20 cellular contexts compared by ENCODE assay signal in the genomic region with DNA sequence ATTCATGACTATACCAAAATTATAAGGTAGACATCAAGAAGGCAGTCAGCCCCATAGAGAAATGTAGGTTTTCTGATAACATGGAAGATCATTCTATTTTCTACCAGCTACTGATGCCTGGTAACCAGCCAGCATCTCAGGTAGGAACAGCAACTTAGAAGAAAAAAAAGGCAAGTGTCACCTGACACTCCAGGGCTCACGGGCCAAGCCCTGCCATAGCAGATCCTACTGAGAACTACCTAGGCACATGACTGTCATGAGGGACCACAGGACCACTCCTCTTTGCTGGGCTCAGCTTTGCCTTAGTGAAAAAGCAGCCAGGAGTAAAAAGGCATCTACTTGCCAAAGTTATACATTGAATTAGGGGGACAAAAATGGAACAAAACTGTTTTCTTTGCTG. TPM values are rescaled to one million over a fixed set of nuclear protein-coding genes. Genes with fewer than 3 reads are reported as not detected.
DNase-seq lines count a peak whose midpoint lies in the region; ATAC-seq and TF ChIP-seq lines count a peak whose summit lies in the region.
"Had no signal": no experiment of that assay in that cellular context is flagged by ENCODE, and none has a peak within 500 bp of the region (broad histone marks: within the 10 kb centered on the region; RNA-seq: fewer than 3 reads in every experiment).

No MANE protein-coding gene starts in this region.

- TF ChIP-seq CTCF in WTC11 (IDR thresholded peaks at IDR 0.05) = no peak
- TF ChIP-seq CTCF in tibial artery (IDR thresholded peaks at IDR 0.05) = no peak
- TF ChIP-seq CTCF in OCI-LY7 (conservative IDR thresholded peaks at IDR 0.05; ENCODE audit: low read length) = no peak

- H3K27ac Mint-ChIP-seq in WTC11 = peak overlapping the region; percentile 73; the same call in 1 of the 2 replicates
- no peak overlapping the region for H3K27ac Mint-ChIP-seq in activated T-helper 17 cell treated with anti-CD3 and anti-CD28 coated beads, Interleukin-2, amount 50 U/mL, for 72 hours
- H3K27ac Mint-ChIP-seq: effector memory CD8-positive, alpha-beta T cell; stimulated activated naive CD8-positive, alpha-beta T cell treated with anti-CD3 and anti-CD28 coated beads, Interleukin-15, amount 100 ng/mL, for 72 hours had no signal

- H3K36me3 Mint-ChIP-seq in WTC11 = peaks cover 39% of the 10 kb centered on the region
- H3K36me3 Mint-ChIP-seq in activated T-helper 17 cell treated with anti-CD3 and anti-CD28 coated beads, Interleukin-2, amount 50 U/mL, for 72 hours (ENCODE audit: low read depth) = peaks cover 47% of the 10 kb centered on the region
- H3K36me3 Mint-ChIP-seq: CD4-positive, alpha-beta memory T cell had no signal

- H3K79me1 ChIP-seq in mesenchymal stem cell (replicated peaks; ENCODE audit: low read length, poor library complexity, severe bottlenecking) = no peaks in the 10 kb centered on the region

- no peak overlapping the region for H4K91ac ChIP-seq in mesenchymal stem cell (ENCODE audit: low read length)

- H3K27me3 Mint-ChIP-seq in WTC11 (ENCODE audit: low read depth) = no peaks in the 10 kb centered on the region
- no peaks in the 10 kb centered on the region for H3K27me3 Mint-ChIP-seq in activated T-helper 17 cell treated with anti-CD3 and anti-CD28 coated beads, Interleukin-2, amount 50 U/mL, for 72 hours
- H3K27me3 Mint-ChIP-seq: activated naive CD8-positive, alpha-beta T cell; CD4-positive, alpha-beta memory T cell; effector memory CD8-positive, alpha-beta T cell; stimulated activated naive CD8-positive, alpha-beta T cell treated with anti-CD3 and anti-CD28 coated beads, Interleukin-15, amount 100 ng/mL, for 72 hours had no signal

- H3K4me1 Mint-ChIP-seq in WTC11 = peaks cover 49% of the 10 kb centered on the region
- H3K4me1 Mint-ChIP-seq in activated T-helper 17 cell treated with anti-CD3 and anti-CD28 coated beads, Interleukin-2, amount 50 U/mL, for 72 hours = peaks cover 41% of the 10 kb centered on the region

- H3K9ac ChIP-seq in mesenchymal stem cell (ENCODE audit: low read length) = peak overlapping the region; percentile 89

- H3K4me3 Mint-ChIP-seq in WTC11 = no peak overlapping the region
- H3K4me3 Mint-ChIP-seq in activated T-helper 17 cell treated with anti-CD3 and anti-CD28 coated beads, Interleukin-2, amount 50 U/mL, for 72 hours = no peak overlapping the region
- H3K4me3 Mint-ChIP-seq: activated naive CD8-positive, alpha-beta T cell; CD4-positive, alpha-beta memory T cell; effector memory CD8-positive, alpha-beta T cell; stimulated activated naive CD8-positive, alpha-beta T cell treated with anti-CD3 and anti-CD28 coated beads, Interleukin-15, amount 100 ng/mL, for 72 hours had no signal

- H3K4me2 ChIP-seq in mesenchymal stem cell (ENCODE audit: low read length, poor library complexity, severe bottlenecking) = no peak overlapping the region
- H3K4me2 ChIP-seq in OCI-LY7 (ENCODE audit: low read length) = no peak overlapping the region

- peak; percentile 35; the same call in 1 of the 2 replicates for ATAC-seq in WTC11
- ATAC-seq in activated T-helper 17 cell treated with anti-CD3 and anti-CD28 coated beads, Interleukin-2, amount 50 U/mL, for 72 hours (replicated peaks) = no peak
- ATAC-seq: effector memory CD8-positive, alpha-beta T cell; stimulated activated naive CD8-positive, alpha-beta T cell treated with anti-CD3 and anti-CD28 coated beads, Interleukin-15, amount 100 ng/mL, for 72 hours had no signal

- no peak overlapping the region for H3K4me3 ChIP-seq in mesenchymal stem cell (ENCODE audit: insufficient read depth in 1 of 2, low read depth in 1 of 2, low read length in 2 of 2)
- H3K4me3 ChIP-seq in tibial artery = no peak overlapping the region
- H3K4me3 ChIP-seq in OCI-LY7 (ENCODE audit: low read depth, low read length, poor library complexity, severe bottlenecking) = no peak overlapping the region

- CTCF ChIA-PET in WTC11 (lab: Charles Lee) = interaction anchor here (1.2 kb wide), 1 partner anchor 414 kb away, joined by 3 read pairs; no protein-coding TSS in a partner anchor
- CTCF ChIA-PET in OCI-LY7 (lab: Charles Lee; ENCODE audit: unreplicated experiment) = no interaction called here

- H2BK120ac ChIP-seq in mesenchymal stem cell (ENCODE audit: low read depth, low read length) = no peak overlapping the region

- H3K27ac ChIP-seq in mesenchymal stem cell (ENCODE audit: low read length, poor library complexity, severe bottlenecking) (no peak overlapping the region), tibial artery (peak overlapping the region; percentile 59 to 94), OCI-LY7 (ENCODE audit: low read depth, low read length, poor library complexity, severe bottlenecking) (no peak overlapping the region)

- H3K18ac ChIP-seq in mesenchymal stem cell (ENCODE audit: low read depth in 1 of 2, low read length in 2 of 2) = no peak overlapping the region

- H3K79me2 ChIP-seq in OCI-LY7 (ENCODE audit: insufficient read depth, low read depth, low read length) = peaks cover 3% of the 10 kb centered on the region; the same call in 1 of the 2 replicates

- no peak overlapping the region for H3K14ac ChIP-seq in mesenchymal stem cell (ENCODE audit: low read length in 2 of 2)

- no peak overlapping the region for H2BK15ac ChIP-seq in mesenchymal stem cell (ENCODE audit: low read depth, poor library complexity, severe bottlenecking)

- no peak overlapping the region for H3K23ac ChIP-seq in mesenchymal stem cell (ENCODE audit: low read length in 2 of 2)

- H2BK12ac ChIP-seq in mesenchymal stem cell (ENCODE audit: low read length in 2 of 2) = no peak overlapping the region

- WGBS in mesenchymal stem cell = 100% methylated on average over 1 of the region's 1 CpG

- no peaks in the 10 kb centered on the region for H3K9me2 ChIP-seq in OCI-LY7 (ENCODE audit: insufficient read depth, low read length)

- H3K27me3 ChIP-seq in mesenchymal stem cell (ENCODE audit: control insufficient read depth in 1 of 2, insufficient read depth in 1 of 2, low read length in 2 of 2) = no peaks in the 10 kb centered on the region
- no peaks in the 10 kb centered on the region for H3K27me3 ChIP-seq in tibial artery

- H2AK5ac ChIP-seq in mesenchymal stem cell (ENCODE audit: low read length, severe bottlenecking) = peak overlapping the region; percentile 26

- H4K20me1 ChIP-seq in OCI-LY7 (ENCODE audit: insufficient read depth, low read length) = no peaks in the 10 kb centered on the region

- POLR2A ChIA-PET in WTC11 (lab: Charles Lee) (no interaction called here), OCI-LY7 (lab: Charles Lee) (interaction anchor here (1.2 to 2.6 kb wide), 2 partner anchors 11 to 13 kb away, joined by 3 to 9 read pairs; no protein-coding TSS in a partner anchor)

- no peak overlapping the region for H2BK5ac ChIP-seq in mesenchymal stem cell (ENCODE audit: low read depth, low read length, poor library complexity, severe bottlenecking)

- intact Hi-C loops in tibial artery (cut with DNase I; ENCODE audit: low total_unique reads) (no loop called here), OCI-LY7 (cut with micrococcal nuclease; ENCODE audit: unreplicated experiment) (no loop called here)

- H3K36me3 ChIP-seq in mesenchymal stem cell (ENCODE audit: control insufficient read depth in 1 of 2, insufficient read depth in 2 of 2, low read depth in 1 of 2, low read length in 2 of 2) = peaks cover 14 to 65% of the 10 kb centered on the region in 2 experiments
- peaks cover 18 to 26% (median 22%) of the 10 kb centered on the region in 3 donors for H3K36me3 ChIP-seq in tibial artery
- H3K36me3 ChIP-seq in OCI-LY7 (ENCODE audit: insufficient read depth, low read length) = peaks cover 77% of the 10 kb centered on the region

- DNase-seq in NCI-H2107 treated with DMSO at 0.1 percent for 48 hours (lab: John Stamatoyannopoulos, UW; ENCODE audit: unreplicated experiment) = peak; percentile 50
- DNase-seq in NCI-H2107 (lab: John Stamatoyannopoulos, UW) = no peak
- DNase-seq in WTC11 (ENCODE audit: low spot score) = no peak
- DNase-seq in mesenchymal stem cell = no peak
- no peak for DNase-seq in tibial artery
- DNase-seq in SK-N-DZ (ENCODE audit: low spot score) = no peak
- no peak for DNase-seq in OCI-LY7 (ENCODE audit: low spot score)
- DNase-seq: activated CD4-positive, alpha-beta T cell treated with anti-CD3 and anti-CD28 coated beads for 48 hours; activated T-cell treated with anti-CD3 and anti-CD28 coated beads for 4 hours; CD4-positive, alpha-beta memory T cell; central memory CD4-positive, alpha-beta T cell; effector memory CD8-positive, alpha-beta T cell; Karpas-422; NCI-H1930; nucleus accumbens; SHP77; stimulated activated naive CD8-positive, alpha-beta T cell treated with anti-CD3 and anti-CD28 coated beads, Interleukin-15, amount 100 ng/mL, for 72 hours; T1000 had no signal

- H3K9me3 ChIP-seq in mesenchymal stem cell (ENCODE audit: control insufficient read depth, low read length) (no peaks in the 10 kb centered on the region), tibial artery (no peaks in the 10 kb centered on the region), OCI-LY7 (ENCODE audit: low read length) (no peaks in the 10 kb centered on the region)

- H3K9me3 Mint-ChIP-seq in WTC11 = peaks cover 5% of the 10 kb centered on the region; the same call in 1 of the 2 replicates
- peaks cover 3% of the 10 kb centered on the region for H3K9me3 Mint-ChIP-seq in activated T-helper 17 cell treated with anti-CD3 and anti-CD28 coated beads, Interleukin-2, amount 50 U/mL, for 72 hours
- H3K9me3 Mint-ChIP-seq: CD4-positive, alpha-beta memory T cell; effector memory CD8-positive, alpha-beta T cell had no signal

- H4K8ac ChIP-seq in mesenchymal stem cell (ENCODE audit: low read length) = peak overlapping the region; percentile 2

- H2AFZ ChIP-seq in mesenchymal stem cell (ENCODE audit: low read depth, low read length) = no peak overlapping the region
- H2AFZ ChIP-seq in OCI-LY7 (ENCODE audit: low read length) = no peak overlapping the region

- no TSS peak for BruUV-seq in OCI-LY7 (replicated peaks; lab: Mats Ljungman, UMichigan)

- peaks cover 13% of the 10 kb centered on the region for H3K4me1 ChIP-seq in mesenchymal stem cell (ENCODE audit: control insufficient read depth, insufficient read depth, low read depth, low read length)
- H3K4me1 ChIP-seq in tibial artery = peaks cover 0 to 95% (median 64%) of the 10 kb centered on the region in 4 donors
- no peaks in the 10 kb centered on the region for H3K4me1 ChIP-seq in OCI-LY7 (ENCODE audit: insufficient read depth, low read length, poor library complexity, severe bottlenecking)

- no peak overlapping the region for H3K4ac ChIP-seq in mesenchymal stem cell (ENCODE audit: low read depth in 1 of 2, low read length in 2 of 2)

RNA-seq across cellular contexts. Expression of gene CORO1C, which starts 33.4 kb away (rescaled TPM):
- total RNA-seq in WTC11 (2021) (108 to 114 TPM (median 113 TPM) in 3 replicates), OCI-LY7 (2022) (127 and 148 TPM in 2 replicates)
- polyA plus RNA-seq in mesenchymal stem cell (2013, experiment 1 of 2) = 152 TPM
- 153 TPM for polyA plus RNA-seq in mesenchymal stem cell (2013, experiment 2 of 2)
- total RNA-seq in activated T-helper 17 cell treated with anti-CD3 and anti-CD28 coated beads, Interleukin-2, amount 50 U/mL, for 72 hours = 100 to 1,000 TPM in 1 of 2 donors, 10 to 100 TPM in 1; 81.9 to 101 TPM
- polyA plus RNA-seq in SK-N-DZ (2014; cell fraction: cytosol; rRNA removed) = 44.5 and 45.7 TPM in 2 replicates
- 21.9 and 32.1 TPM in 2 replicates for polyA plus RNA-seq in SK-N-DZ (2014; cell fraction: nucleus; rRNA removed)
- total RNA-seq in OCI-LY7 (2014; rRNA removed; shearing (Covaris generic)) = 74.7 and 76.3 TPM in 2 replicates

Comparison
In these comparisons a context has a peak if more than half of its experiments do, and no peak if none do; other contexts are left out.
1. H3K27ac ChIP-seq: peak in tibial artery (2 of 2); none in mesenchymal stem cell (single experiment) and OCI-LY7 (single experiment).